15 cellular contexts compared by ENCODE assay signal in genomic region chr22:49901457-49901856, GRCh38. TPM values are rescaled to one million over a fixed set of nuclear protein-coding genes. Genes with fewer than 3 reads are reported as not detected.
DNase-seq lines count a peak whose midpoint lies in the region; ATAC-seq and TF ChIP-seq lines count a peak whose summit lies in the region.
"Had no signal": no experiment of that assay in that cellular context is flagged by ENCODE, and none has a peak within 500 bp of the region (broad histone marks: within the 10 kb centered on the region; RNA-seq: fewer than 3 reads in every experiment).

No MANE protein-coding gene starts in this region.

- no peaks in the 10 kb centered on the region for H3K9me3 ChIP-seq in RWPE2 (ENCODE audit: severe bottlenecking)
- H3K9me3 ChIP-seq: SJSA1 had no signal

- no peak overlapping the region for H3K27ac ChIP-seq in RWPE2 (ENCODE audit: poor library complexity, severe bottlenecking)
- H3K27ac ChIP-seq: C4-2B, SJSA1 had no signal

- H3K4me3 ChIP-seq in RWPE2 (ENCODE audit: severe bottlenecking), result no peak overlapping the region
- H3K4me3 ChIP-seq: SJSA1 had no signal

- no peak for DNase-seq in Calu3
- peak; percentile 7 for DNase-seq in RWPE2 (ENCODE audit: low spot score)
- no peak for DNase-seq in left colon
- DNase-seq: CD8-positive, alpha-beta memory T cell; Kasumi-1; NCI-H2081 treated with DMSO at 0.1 percent for 48 hours; NCI-H446; NCI-H526; OCI-M1 had no signal

- no peaks in the 10 kb centered on the region for H3K27me3 Mint-ChIP-seq in Calu3 (ENCODE audit: unreplicated experiment)

- intact Hi-C loops in Calu3 (cut with micrococcal nuclease; ENCODE audit: unreplicated experiment), result no loop called here
- intact Hi-C loops in left colon (cut with DNase I, micrococcal nuclease), result no loop called here

- H3K4me1 Mint-ChIP-seq in Calu3 (ENCODE audit: low read depth, unreplicated experiment), result no peaks in the 10 kb centered on the region

- ATAC-seq in RWPE2 (ENCODE audit: low read depth) (no peak), left colon (peak; percentile 4), HG02973 (IDR thresholded peaks at IDR 0.05; ENCODE audit: unreplicated experiment) (no peak), HG02798 (IDR thresholded peaks at IDR 0.05; ENCODE audit: poor library complexity, unreplicated experiment) (no peak), SK-N-SH treated with all-trans-retinoic acid at 6 μM for 48 hours (no peak)
- ATAC-seq: Right ventricle myocardium inferior had no signal

- H3K4me1 ChIP-seq in RWPE2 (ENCODE audit: insufficient read depth, poor library complexity, severe bottlenecking), result no peaks in the 10 kb centered on the region
- H3K4me1 ChIP-seq: SJSA1 had no signal

- no peaks in the 10 kb centered on the region for H3K27me3 ChIP-seq in RWPE2 (ENCODE audit: insufficient read depth, poor library complexity, severe bottlenecking)
- H3K27me3 ChIP-seq: SJSA1 had no signal

- no peak for TF ChIP-seq CTCF in Calu3 (IDR thresholded peaks at IDR 0.05; ENCODE audit: unreplicated experiment)
- TF ChIP-seq CTCF in RWPE2 (IDR thresholded peaks at IDR 0.05; ENCODE audit: poor library complexity, severe bottlenecking), result no peak

- H3K36me3 Mint-ChIP-seq in Calu3 (ENCODE audit: insufficient read depth, unreplicated experiment), result peaks cover 76% of the 10 kb centered on the region

- no TSS peak for BruUV-seq in Calu3 (replicated peaks; lab: Mats Ljungman, UMichigan)

- H3K27ac Mint-ChIP-seq in Calu3 (ENCODE audit: unreplicated experiment), result peak overlapping the region; percentile 70

- CTCF ChIA-PET in Calu3 (lab: Charles Lee), result no interaction called here

- H3K36me3 ChIP-seq in RWPE2 (ENCODE audit: low read depth), result peaks cover 28% of the 10 kb centered on the region

- H3K9me3 Mint-ChIP-seq in Calu3 (ENCODE audit: low read depth, unreplicated experiment), result no peaks in the 10 kb centered on the region
- H3K9me3 Mint-ChIP-seq: CD8-positive, alpha-beta memory T cell had no signal

- no peak overlapping the region for H3K4me3 Mint-ChIP-seq in Calu3 (ENCODE audit: low read depth, unreplicated experiment)
- H3K4me3 Mint-ChIP-seq: CD8-positive, alpha-beta memory T cell had no signal

TF ChIP-seq in SK-N-SH treated with all-trans-retinoic acid at 6 μM for 48 hours, 23 proteins besides CTCF, POLR2A, EP300 and RAD21:
- no peak for TF ChIP-seq SNAI2 (CRISPR knock-in tag; IDR thresholded peaks at IDR 0.05)
- no peak for TF ChIP-seq ZNF565 (CRISPR knock-in tag; conservative IDR thresholded peaks at IDR 0.05; ENCODE audit: low read depth)
- no peak for TF ChIP-seq TOX (CRISPR knock-in tag; IDR thresholded peaks at IDR 0.05; ENCODE audit: borderline replicate concordance)

RNA-seq across cellular contexts. Expression of gene ALG12, which starts 16.8 kb away (rescaled TPM):
- total RNA-seq in Calu3 (2022) (25.4 and 27.0 TPM in 2 replicates), left colon (10 to 100 TPM; 22.8 to 27.9 TPM)

RNA-seq across cellular contexts. Expression of gene CRELD2, which starts 17.0 kb away (rescaled TPM):
- total RNA-seq in Calu3 (2022), result 57.8 and 64.6 TPM in 2 replicates
- 10 to 100 TPM; 36.7 to 53.8 TPM for total RNA-seq in left colon

RNA-seq across cellular contexts. Expression of gene ZBED4, which starts 47.8 kb away (rescaled TPM):
- 28.1 and 30.0 TPM in 2 replicates for total RNA-seq in Calu3 (2022)
- 10 to 100 TPM; 16.9 to 19.5 TPM for total RNA-seq in left colon

RNA-seq across cellular contexts. Expression of gene PIM3, which starts 59.1 kb away (rescaled TPM):
- total RNA-seq in Calu3 (2022), result 86.3 and 97.3 TPM in 2 replicates
- total RNA-seq in left colon, result 100 to 1,000 TPM in 1 of 2 donors, 10 to 100 TPM in 1; 45.6 to 201 TPM
